12 cellular contexts compared by ENCODE assay signal in the genomic region with DNA sequence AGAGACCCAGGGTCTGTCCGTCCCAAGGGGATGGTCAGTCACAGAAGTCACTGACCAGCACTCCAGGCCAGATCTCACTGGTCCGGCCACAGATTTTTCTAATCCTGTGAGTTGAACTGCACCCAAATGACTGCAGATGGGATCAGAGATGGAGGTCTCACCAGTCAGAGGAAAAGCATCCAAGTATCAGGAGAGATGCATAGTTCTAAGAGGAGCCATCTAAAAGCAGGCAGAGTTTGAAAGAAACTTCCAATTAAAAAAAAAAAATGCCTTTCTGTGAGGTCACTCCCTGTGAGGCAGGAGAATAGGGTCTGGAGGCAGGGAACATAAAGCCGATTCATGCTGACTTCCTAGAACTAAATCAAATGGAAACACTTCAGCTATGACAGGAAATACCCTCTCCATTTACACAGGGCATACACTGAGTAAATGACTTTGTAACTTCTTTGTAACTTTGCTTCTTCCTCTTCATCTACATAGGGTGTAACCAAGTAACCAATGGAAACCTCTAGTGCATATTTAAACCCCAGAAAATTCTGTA.
A peak's percentile ranks its signal among the peaks of the same experiment; 100 is the strongest.
DNase-seq lines count a peak whose midpoint lies in the region; ATAC-seq and TF ChIP-seq lines count a peak whose summit lies in the region.
"Had no signal": no experiment of that assay in that cellular context is flagged by ENCODE, and none has a peak within 500 bp of the region (broad histone marks: within the 10 kb centered on the region; RNA-seq: fewer than 3 reads in every experiment).

No MANE protein-coding gene starts in this region.

- H3K79me2 ChIP-seq in PC-3 (ENCODE audit: low read length) (no peaks in the 10 kb centered on the region), fibroblast of lung (ENCODE audit: control insufficient read depth, insufficient read depth, low read length) (no peaks in the 10 kb centered on the region)

- no peaks in the 10 kb centered on the region for H3K36me3 Mint-ChIP-seq in immature natural killer cell

- in situ Hi-C loops in G401 (cut with HindIII; ENCODE audit: low sequenced_read_pairs) (no loop called here), transverse colon (cut with MboI; ENCODE audit: low pct_ligation_motif_present in 1 of 4, low pct_unique_long_range_greater_than_20kb in 1 of 4, low sequenced_read_pairs in 3 of 4) (no loop called here)

- WGBS in ovary, 3 donors, result 15 to 36% (median 20%) methylated on average over 3 of the region's 3 CpGs
- WGBS in transverse colon (ENCODE audit: low coverage in 1 of 2), 2 donors, result 55 to 60% methylated on average over 1 to 3 of the region's 3 CpGs

- H3K9me2 ChIP-seq in PC-3 (replicated peaks; ENCODE audit: low read length), result no peaks in the 10 kb centered on the region

- POLR2A ChIA-PET in PC-3 (lab: Charles Lee; ENCODE audit: unreplicated experiment), result no interaction called here

- peaks cover 0 to 2% (median 0%) of the 10 kb centered on the region in 3 donors for H3K27me3 Mint-ChIP-seq in immature natural killer cell (ENCODE audit: low read depth in 3 of 3)

- H3K27ac ChIP-seq in PC-3 (ENCODE audit: low read length), result no peak overlapping the region
- H3K27ac ChIP-seq in fibroblast of lung (ENCODE audit: insufficient read depth, low read length), result peak overlapping the region; percentile 86
- H3K27ac ChIP-seq in ovary, result peak overlapping the region; percentile 38 to 79
- H3K27ac ChIP-seq in transverse colon, result no peak overlapping the region

- H2AFZ ChIP-seq in PC-3 (ENCODE audit: low read length) (no peak overlapping the region), fibroblast of lung (ENCODE audit: low read length) (no peak overlapping the region)

- no peaks in the 10 kb centered on the region for H3K27me3 ChIP-seq in PC-3 (ENCODE audit: low read length)
- no peaks in the 10 kb centered on the region for H3K27me3 ChIP-seq in fibroblast of lung (ENCODE audit: control insufficient read depth, insufficient read depth, low read length)
- H3K27me3 ChIP-seq in ovary, result no peaks in the 10 kb centered on the region
- H3K27me3 ChIP-seq in transverse colon, result no peaks in the 10 kb centered on the region

- BruUV-seq in PC-3 (replicated peaks; lab: Mats Ljungman, UMichigan), result no TSS peak

- H3K9me3 Mint-ChIP-seq in immature natural killer cell, result peaks cover 0 to 4% (median 0%) of the 10 kb centered on the region in 6 donors

- ATAC-seq in PC-3 (peak; percentile 35), HG02763 (IDR thresholded peaks at IDR 0.05; ENCODE audit: unreplicated experiment) (no peak)

- CTCF ChIA-PET in PC-3 (lab: Charles Lee), result no interaction called here

- H3K4me1 Mint-ChIP-seq in immature natural killer cell, result no peaks in the 10 kb centered on the region

- H3K36me3 ChIP-seq in PC-3 (ENCODE audit: low read depth, low read length) (no peaks in the 10 kb centered on the region), fibroblast of lung (ENCODE audit: control insufficient read depth, insufficient read depth, low read length) (no peaks in the 10 kb centered on the region), ovary (no peaks in the 10 kb centered on the region), transverse colon (no peaks in the 10 kb centered on the region)

- H3K9me3 ChIP-seq in PC-3 (ENCODE audit: low read length), result no peaks in the 10 kb centered on the region
- no peaks in the 10 kb centered on the region for H3K9me3 ChIP-seq in fibroblast of lung (ENCODE audit: control insufficient read depth, insufficient read depth, low read depth, low read length)
- no peaks in the 10 kb centered on the region for H3K9me3 ChIP-seq in ovary
- no peaks in the 10 kb centered on the region for H3K9me3 ChIP-seq in transverse colon

- H4K20me1 ChIP-seq in PC-3 (ENCODE audit: low read length) (no peaks in the 10 kb centered on the region), fibroblast of lung (ENCODE audit: control insufficient read depth, extremely low read depth, insufficient read depth, low read length) (no peaks in the 10 kb centered on the region)

- intact Hi-C loops in PC-3 (cut with micrococcal nuclease) (no loop called here), ovary (cut with DNase I) (no loop called here), transverse colon (cut with DNase I; ENCODE audit: low total_unique reads) (no loop called here)

- H3K4me3 ChIP-seq in PC-3 (ENCODE audit: low read length) (no peak overlapping the region), fibroblast of lung (replicated peaks in 1 of 4; ENCODE audit: control extremely low read depth in 1 of 4, insufficient read depth in 1 of 4, low read depth in 3 of 4, low read length in 4 of 4) (no peak overlapping the region), ovary (no peak overlapping the region), transverse colon (no peak overlapping the region)

- H3K4me3 Mint-ChIP-seq in immature natural killer cell, result no peak overlapping the region

- H3K9ac ChIP-seq in PC-3 (ENCODE audit: low read length), result no peak overlapping the region
- H3K9ac ChIP-seq in fibroblast of lung (ENCODE audit: insufficient read depth, low read length), result no peak overlapping the region

- DNase-seq in G401 (ENCODE audit: low spot score) (peak; percentile 63), PC-3 (peak; percentile 36), fibroblast of lung (ENCODE audit: low read depth in 2 of 2) (peak; percentile 56 to 99), ovary (no peak), transverse colon (no peak), activated T-cell treated with anti-CD3 and anti-CD28 coated beads for 4 hours (no peak), immature natural killer cell (no peak)
- DNase-seq: effector CD8-positive, alpha-beta T cell; GOT3; midbrain; SIG-M5 had no signal

- H3F3A ChIP-seq in PC-3 (ENCODE audit: low read length, unreplicated experiment), result no peaks in the 10 kb centered on the region

- TF ChIP-seq EP300 in ovary (IDR thresholded peaks at IDR 0.05), result no peak
- TF ChIP-seq EP300 in transverse colon (IDR thresholded peaks at IDR 0.05; ENCODE audit: low read depth), result no peak

- no peak overlapping the region; the same call in 1 of the 2 replicates for H3K4me2 ChIP-seq in PC-3 (ENCODE audit: low read length)
- peak overlapping the region; percentile 39 for H3K4me2 ChIP-seq in fibroblast of lung (ENCODE audit: extremely low read depth, insufficient read depth, low read length)

- no peak overlapping the region for H3K27ac Mint-ChIP-seq in immature natural killer cell

- TF ChIP-seq POLR2A in ovary (IDR thresholded peaks at IDR 0.05) (no peak), transverse colon (IDR thresholded peaks at IDR 0.05) (no peak)

- H3K4me1 ChIP-seq in PC-3 (ENCODE audit: insufficient read depth, low read length), result peaks cover 13% of the 10 kb centered on the region
- H3K4me1 ChIP-seq in fibroblast of lung (ENCODE audit: control insufficient read depth, extremely low read depth, insufficient read depth, low read length), result peaks cover 28% of the 10 kb centered on the region
- H3K4me1 ChIP-seq in ovary (ENCODE audit: insufficient read depth), result peaks cover 28% of the 10 kb centered on the region
- peaks cover 7 to 25% (median 11%) of the 10 kb centered on the region in 4 donors for H3K4me1 ChIP-seq in transverse colon

- no peak for TF ChIP-seq CTCF in PC-3 (conservative IDR thresholded peaks at IDR 0.05; ENCODE audit: low read depth, low read length)
- no peak for TF ChIP-seq CTCF in fibroblast of lung (conservative IDR thresholded peaks at IDR 0.05 in 1 of 2, IDR thresholded peaks at IDR 0.05 in 1 of 2; ENCODE audit: low read depth in 1 of 2, low read length in 2 of 2)
- TF ChIP-seq CTCF in ovary (IDR thresholded peaks at IDR 0.05), result no peak
- TF ChIP-seq CTCF in transverse colon (IDR thresholded peaks at IDR 0.05), result no peak

Comparison
In these comparisons a context has a peak if more than half of its experiments do, and no peak if none do; other contexts are left out.
1. DNase-seq: peak in G401 (single experiment), PC-3 (single experiment) and fibroblast of lung (2 of 2); none in ovary (0 of 5), transverse colon (single experiment), activated T-cell treated with anti-CD3 and anti-CD28 coated beads for 4 hours (single experiment) and immature natural killer cell (0 of 3).
2. H3K27ac ChIP-seq: peak in fibroblast of lung (single experiment) and ovary (2 of 2); none in PC-3 (single experiment) and transverse colon (0 of 4).